ENCODE assay signal across 9 cellular contexts in the genomic region with DNA sequence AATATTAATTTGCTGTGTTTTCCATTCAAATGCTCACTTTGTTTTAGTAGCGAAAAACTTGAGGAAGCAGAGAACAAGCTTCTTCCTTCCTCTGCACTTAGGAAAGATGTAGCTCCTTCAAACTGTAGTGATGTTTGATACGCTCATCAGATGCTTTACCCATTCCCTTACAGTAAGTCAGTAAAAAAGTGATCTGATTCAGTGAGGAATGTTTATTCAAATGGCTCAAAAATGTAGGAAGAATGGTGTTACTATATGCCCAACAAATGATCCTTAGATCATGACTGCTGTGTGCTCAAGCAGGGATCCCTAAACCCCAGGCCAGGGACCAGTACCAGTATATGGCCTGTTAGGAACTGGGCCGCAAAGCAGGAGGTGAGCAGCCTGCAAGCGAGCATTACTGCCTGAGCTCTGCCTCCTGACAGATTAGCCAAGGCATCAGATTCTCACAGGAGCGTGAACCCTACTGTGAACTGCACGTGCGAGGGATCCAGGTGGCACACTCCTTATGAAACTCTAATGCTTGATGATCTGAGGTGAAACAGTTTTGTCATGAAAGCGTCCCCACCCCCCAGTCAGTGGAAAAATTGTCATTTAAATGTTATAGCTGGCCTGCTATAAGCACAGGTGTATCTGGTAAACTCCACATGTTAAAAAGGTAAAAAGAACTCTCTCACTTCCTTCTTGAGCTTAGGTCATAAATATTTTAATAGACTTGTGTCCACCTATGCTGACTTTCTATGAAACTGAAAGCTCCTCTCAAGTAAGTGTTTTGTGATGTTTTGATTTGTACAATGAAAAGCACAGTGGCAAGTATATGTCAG.
DNase-seq lines count a peak whose midpoint lies in the region; ATAC-seq, FAIRE-seq and TF ChIP-seq lines count a peak whose summit lies in the region.
"Had no signal": no experiment of that assay in that cellular context is flagged by ENCODE, and none has a peak within 500 bp of the region (broad histone marks: within the 10 kb centered on the region; RNA-seq: fewer than 3 reads in every experiment).

No MANE protein-coding gene starts in this region.

- H3K4me1 ChIP-seq in HEK293 (ENCODE audit: control insufficient read depth, insufficient read depth, low read length) (peaks cover 8% of the 10 kb centered on the region), pancreas (peaks cover 17 to 36% (median 26%) of the 10 kb centered on the region in 3 donors)

- POLR2A ChIA-PET in HEK293 (lab: Yijun Ruan, JAX), result no interaction called here

- no peaks in the 10 kb centered on the region for H3K27me3 ChIP-seq in pancreas

- no peaks in the 10 kb centered on the region for H3K9me3 ChIP-seq in HEK293 (ENCODE audit: control insufficient read depth, insufficient read depth, low read depth, low read length)
- H3K9me3 ChIP-seq in pancreas, result no peaks in the 10 kb centered on the region

- no peak overlapping the region for H3K4me3 ChIP-seq in HEK293 (ENCODE audit: low read depth, low read length)
- no peak overlapping the region for H3K4me3 ChIP-seq in pancreas
- H3K4me3 ChIP-seq: skin epidermis had no signal

- ATAC-seq in GM19023 (IDR thresholded peaks at IDR 0.05; ENCODE audit: unreplicated experiment) (peak; percentile 80), HG03460 (IDR thresholded peaks at IDR 0.05; ENCODE audit: unreplicated experiment) (peak; percentile 85), pancreas (peak in 2 of 4 donors; percentile 1 to 26)
- no peak for ATAC-seq in natural killer cell treated with Interleukin-12 subunit alpha and Interleukin-12 subunit beta and Interleukin-15 and Interleukin-18, amount 100 ng/mL, for 72 hours

- no peaks in the 10 kb centered on the region for H3K36me3 ChIP-seq in HEK293 (ENCODE audit: control insufficient read depth in 2 of 2, insufficient read depth in 1 of 2, low read length in 2 of 2)
- no peaks in the 10 kb centered on the region for H3K36me3 ChIP-seq in pancreas

- H3K36me3 Mint-ChIP-seq in natural killer cell treated with Interleukin-12 subunit alpha and Interleukin-12 subunit beta and Interleukin-15 and Interleukin-18, amount 100 ng/mL, for 72 hours, result no peaks in the 10 kb centered on the region

- no peak overlapping the region for H3K4me3 Mint-ChIP-seq in natural killer cell treated with Interleukin-12 subunit alpha and Interleukin-12 subunit beta and Interleukin-15 and Interleukin-18, amount 100 ng/mL, for 72 hours
- H3K4me3 Mint-ChIP-seq: activated T-helper 1 cell treated with anti-CD3 and anti-CD28 coated beads, Interleukin-12 subunit alpha, Interleukin-12 subunit beta, Interleukin-2, Interleukin-4 antibody, amounts not matched to agents 30 ng/mL and 10 ng/mL and 1 ng/mL, durations not matched to agents 14 hours and 24 hours and 36 hours had no signal

- H3K27ac ChIP-seq in HEK293 (ENCODE audit: extremely low read depth, low read depth, low read length) (no peak overlapping the region), pancreas (peak overlapping the region; percentile 9 to 91 (median 50))

- FAIRE-seq in pancreas (lab: Jason Lieb, UNC), result no peak

- intact Hi-C loops in pancreas (cut with DNase I), result no loop called here

- CTCF ChIA-PET in HEK293 (lab: Yijun Ruan, JAX), result interaction anchor here (0.6 to 1.9 kb wide), 6 partner anchors 10 to 833 kb away, joined by 3 to 4 read pairs (median 3); no protein-coding TSS in a partner anchor

- 70 to 75% methylated on average over 8 of the region's 8 CpGs for WGBS in pancreas, 2 donors

- H3K4me1 Mint-ChIP-seq in natural killer cell treated with Interleukin-12 subunit alpha and Interleukin-12 subunit beta and Interleukin-15 and Interleukin-18, amount 100 ng/mL, for 72 hours (ENCODE audit: low read depth in 2 of 2), result no peaks in the 10 kb centered on the region

- H3K27ac Mint-ChIP-seq in natural killer cell treated with Interleukin-12 subunit alpha and Interleukin-12 subunit beta and Interleukin-15 and Interleukin-18, amount 100 ng/mL, for 72 hours, result no peak overlapping the region
- H3K27ac Mint-ChIP-seq: activated T-helper 1 cell treated with anti-CD3 and anti-CD28 coated beads, Interleukin-12 subunit alpha, Interleukin-12 subunit beta, Interleukin-2, Interleukin-4 antibody, amounts not matched to agents 30 ng/mL and 10 ng/mL and 1 ng/mL, durations not matched to agents 14 hours and 24 hours and 36 hours had no signal

- no peak for TF ChIP-seq CTCF in HEK293 (tag by site-specific recombination; IDR thresholded peaks at IDR 0.05)
- TF ChIP-seq CTCF in pancreas (IDR thresholded peaks at IDR 0.05), result no peak

- H3K9me3 Mint-ChIP-seq in natural killer cell treated with Interleukin-12 subunit alpha and Interleukin-12 subunit beta and Interleukin-15 and Interleukin-18, amount 100 ng/mL, for 72 hours, result no peaks in the 10 kb centered on the region
- H3K9me3 Mint-ChIP-seq: activated T-helper 1 cell treated with anti-CD3 and anti-CD28 coated beads, Interleukin-12 subunit alpha, Interleukin-12 subunit beta, Interleukin-2, Interleukin-4 antibody, amounts not matched to agents 30 ng/mL and 10 ng/mL and 1 ng/mL, durations not matched to agents 14 hours and 24 hours and 36 hours had no signal

- H3K27me3 Mint-ChIP-seq in natural killer cell treated with Interleukin-12 subunit alpha and Interleukin-12 subunit beta and Interleukin-15 and Interleukin-18, amount 100 ng/mL, for 72 hours, result peaks cover 6 to 12% of the 10 kb centered on the region in 2 donors

- no peak for DNase-seq in pancreas
- DNase-seq in COR-L47 (lab: John Stamatoyannopoulos, UW), result no peak
- DNase-seq in OCI-M1 (lab: John Stamatoyannopoulos, UW), result no peak
- no peak for DNase-seq in natural killer cell treated with Interleukin-12 subunit alpha and Interleukin-12 subunit beta and Interleukin-15 and Interleukin-18, amount 100 ng/mL, for 72 hours (ENCODE audit: low spot score)

TF ChIP-seq in HEK293, 187 proteins besides CTCF, POLR2A, EP300 and RAD21:
- TF ChIP-seq, protein P1, sequence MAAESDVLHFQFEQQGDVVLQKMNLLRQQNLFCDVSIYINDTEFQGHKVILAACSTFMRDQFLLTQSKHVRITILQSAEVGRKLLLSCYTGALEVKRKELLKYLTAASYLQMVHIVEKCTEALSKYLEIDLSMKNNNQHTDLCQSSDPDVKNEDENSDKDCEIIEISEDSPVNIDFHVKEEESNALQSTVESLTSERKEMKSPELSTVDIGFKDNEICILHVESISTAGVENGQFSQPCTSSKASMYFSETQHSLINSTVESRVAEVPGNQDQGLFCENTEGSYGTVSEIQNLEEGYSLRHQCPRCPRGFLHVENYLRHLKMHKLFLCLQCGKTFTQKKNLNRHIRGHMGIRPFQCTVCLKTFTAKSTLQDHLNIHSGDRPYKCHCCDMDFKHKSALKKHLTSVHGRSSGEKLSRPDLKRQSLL (tag by site-specific recombination; IDR thresholded peaks at IDR 0.05), result no peak
- TF ChIP-seq ZNF311 (tag by site-specific recombination; IDR thresholded peaks at IDR 0.05; ENCODE audit: borderline replicate concordance) (no peak), ZBTB48 (tag by site-specific recombination; IDR thresholded peaks at IDR 0.05) (peak; percentile 34; the same call in 1 of the 2 replicates)

Comparison
In these comparisons a context has a peak if more than half of its experiments do, and no peak if none do; other contexts are left out.
1. ATAC-seq: peak in GM19023 (single experiment) and HG03460 (single experiment); none in natural killer cell treated with Interleukin-12 subunit alpha and Interleukin-12 subunit beta and Interleukin-15 and Interleukin-18, amount 100 ng/mL, for 72 hours (0 of 2).